In the genomic region with DNA sequence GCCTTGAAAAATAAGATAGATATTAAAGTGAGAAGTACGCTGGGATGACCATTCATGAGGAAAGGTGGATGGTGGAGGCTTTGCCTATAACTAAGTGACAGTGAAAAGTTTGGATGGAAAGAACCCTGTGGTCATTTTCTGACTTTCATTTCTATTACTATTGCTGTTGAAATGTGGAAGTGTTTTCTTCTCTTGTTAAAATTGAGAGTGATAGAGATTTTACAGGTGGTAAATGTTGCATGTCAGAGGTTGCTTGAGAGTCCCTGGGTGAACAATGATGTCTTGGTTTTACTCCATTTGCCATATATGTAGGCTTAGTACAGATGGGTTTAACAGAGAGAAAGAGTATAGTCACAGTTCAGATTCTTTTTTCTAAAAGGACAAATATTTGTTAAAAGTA, we compare ENCODE assay signal across 11 cellular contexts. TPM values are rescaled to one million over a fixed set of nuclear protein-coding genes. Genes with fewer than 3 reads are reported as not detected.
DNase-seq lines count a peak whose midpoint lies in the region; ATAC-seq, FAIRE-seq and TF ChIP-seq lines count a peak whose summit lies in the region.
"Had no signal": no experiment of that assay in that cellular context is flagged by ENCODE, and none has a peak within 500 bp of the region (broad histone marks: within the 10 kb centered on the region; RNA-seq: fewer than 3 reads in every experiment).

No MANE protein-coding gene starts in this region.

- H3K4me3 Mint-ChIP-seq in activated naive CD8-positive, alpha-beta T cell treated with anti-CD3 and anti-CD28 coated beads, Interleukin-2, amount 50 U/mL, for 24 hours = no peak overlapping the region
- H3K4me3 Mint-ChIP-seq in activated naive CD8-positive, alpha-beta T cell treated with anti-CD3 and anti-CD28 coated beads for 36 hours = no peak overlapping the region
- no peak overlapping the region for H3K4me3 Mint-ChIP-seq in T-helper 17 cell

- peak overlapping the region; percentile 26 for H3K27ac Mint-ChIP-seq in activated naive CD8-positive, alpha-beta T cell treated with anti-CD3 and anti-CD28 coated beads, Interleukin-2, amount 50 U/mL, for 24 hours
- no peak overlapping the region for H3K27ac Mint-ChIP-seq in activated naive CD8-positive, alpha-beta T cell treated with anti-CD3 and anti-CD28 coated beads for 36 hours
- H3K27ac Mint-ChIP-seq in T-helper 17 cell = no peak overlapping the region

- peaks cover 8% of the 10 kb centered on the region for H3K36me3 Mint-ChIP-seq in activated naive CD8-positive, alpha-beta T cell treated with anti-CD3 and anti-CD28 coated beads, Interleukin-2, amount 50 U/mL, for 24 hours (ENCODE audit: low read depth)
- H3K36me3 Mint-ChIP-seq in activated naive CD8-positive, alpha-beta T cell treated with anti-CD3 and anti-CD28 coated beads for 36 hours = peaks cover 11% of the 10 kb centered on the region
- H3K36me3 Mint-ChIP-seq in T-helper 17 cell (ENCODE audit: low read depth) = no peaks in the 10 kb centered on the region

- H3K9me3 ChIP-seq in T-helper 17 cell (ENCODE audit: control insufficient read depth, low read length, poor library complexity, severe bottlenecking) = no peaks in the 10 kb centered on the region

- FAIRE-seq in D721Med (lab: Jason Lieb, UNC) = no peak

- no peaks in the 10 kb centered on the region for H3K9me3 Mint-ChIP-seq in activated naive CD8-positive, alpha-beta T cell treated with anti-CD3 and anti-CD28 coated beads, Interleukin-2, amount 50 U/mL, for 24 hours
- no peaks in the 10 kb centered on the region for H3K9me3 Mint-ChIP-seq in activated naive CD8-positive, alpha-beta T cell treated with anti-CD3 and anti-CD28 coated beads for 36 hours

- no peaks in the 10 kb centered on the region for H3K27me3 Mint-ChIP-seq in activated naive CD8-positive, alpha-beta T cell treated with anti-CD3 and anti-CD28 coated beads, Interleukin-2, amount 50 U/mL, for 24 hours
- H3K27me3 Mint-ChIP-seq in activated naive CD8-positive, alpha-beta T cell treated with anti-CD3 and anti-CD28 coated beads for 36 hours = no peaks in the 10 kb centered on the region
- no peaks in the 10 kb centered on the region for H3K27me3 Mint-ChIP-seq in T-helper 17 cell

- TF ChIP-seq CTCF in D721Med (IDR thresholded peaks at IDR 0.05; ENCODE audit: insufficient read depth, missing control alignments) = no peak

- H3K4me1 Mint-ChIP-seq in activated naive CD8-positive, alpha-beta T cell treated with anti-CD3 and anti-CD28 coated beads, Interleukin-2, amount 50 U/mL, for 24 hours = peaks cover 82% of the 10 kb centered on the region
- H3K4me1 Mint-ChIP-seq in activated naive CD8-positive, alpha-beta T cell treated with anti-CD3 and anti-CD28 coated beads for 36 hours = peaks cover 69% of the 10 kb centered on the region
- H3K4me1 Mint-ChIP-seq in T-helper 17 cell = peaks cover 63% of the 10 kb centered on the region

- no peak for DNase-seq in activated naive CD8-positive, alpha-beta T cell treated with anti-CD3 and anti-CD28 coated beads, Interleukin-2, amount 50 U/mL, for 24 hours
- no peak for DNase-seq in activated naive CD8-positive, alpha-beta T cell treated with anti-CD3 and anti-CD28 coated beads for 36 hours
- no peak for DNase-seq in NCI-H2107 treated with DMSO at 0.1 percent for 48 hours (lab: John Stamatoyannopoulos, UW; ENCODE audit: unreplicated experiment)
- no peak for DNase-seq in T-helper 17 cell
- no peak for DNase-seq in D721Med (ENCODE audit: insufficient read length, low spot score)
- no peak for DNase-seq in SKM-1 treated with dmso at 0.1 percent for 144 hours (lab: John Stamatoyannopoulos, UW; ENCODE audit: unreplicated experiment)
- DNase-seq: amygdala, NCI-H187, RPMI8226 had no signal

- ATAC-seq in activated naive CD8-positive, alpha-beta T cell treated with anti-CD3 and anti-CD28 coated beads, Interleukin-2, amount 50 U/mL, for 24 hours = peak; percentile 59
- ATAC-seq in HG02571 (IDR thresholded peaks at IDR 0.05; ENCODE audit: unreplicated experiment) (peak; percentile 66), HG03378 (IDR thresholded peaks at IDR 0.05; ENCODE audit: unreplicated experiment) (peak; percentile 86), T-helper 17 cell (no peak)

RNA-seq across cellular contexts. Expression of a gene that starts 18.4 kb away (rescaled TPM):
- 10 to 100 TPM; 19.2 to 20.2 TPM for total RNA-seq in activated naive CD8-positive, alpha-beta T cell treated with anti-CD3 and anti-CD28 coated beads for 36 hours
- total RNA-seq in T-helper 17 cell = 10 to 100 TPM; 44.2 to 47.1 TPM
